ENCODE assay signal across 15 cellular contexts in the genomic region with DNA sequence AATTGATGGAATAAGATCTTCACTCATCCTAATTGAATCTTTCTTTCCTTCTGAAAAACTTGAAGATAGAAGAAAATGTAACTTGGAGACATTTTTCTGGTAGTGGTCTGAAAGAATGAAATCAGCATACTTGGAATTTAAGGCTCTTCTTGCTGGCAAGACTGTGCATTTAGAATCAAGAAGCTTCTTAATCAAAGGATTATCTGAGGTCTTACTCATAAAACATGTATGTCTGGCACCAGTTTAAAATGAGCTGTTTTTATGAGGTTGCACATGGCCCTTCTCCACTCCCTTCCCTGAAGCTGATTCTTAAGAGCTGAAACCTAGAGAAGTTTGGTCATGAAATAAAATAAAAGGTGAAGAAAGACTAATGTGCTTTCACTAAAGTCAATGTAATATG.
A peak's percentile ranks its signal among the peaks of the same experiment; 100 is the strongest.
DNase-seq lines count a peak whose midpoint lies in the region; ATAC-seq and TF ChIP-seq lines count a peak whose summit lies in the region.
"Had no signal": no experiment of that assay in that cellular context is flagged by ENCODE, and none has a peak within 500 bp of the region (broad histone marks: within the 10 kb centered on the region; RNA-seq: fewer than 3 reads in every experiment).

No MANE protein-coding gene starts in this region.

- intact Hi-C loops in natural killer cell (cut with micrococcal nuclease): no loop called here
- intact Hi-C loops in activated naive CD4-positive, alpha-beta T cell treated with anti-CD3 and anti-CD28 coated beads for 36 hours (cut with micrococcal nuclease): no loop called here

- H3K4me1 Mint-ChIP-seq in natural killer cell: peaks cover 0 to 5% of the 10 kb centered on the region in 2 donors
- H3K4me1 Mint-ChIP-seq in activated naive CD4-positive, alpha-beta T cell treated with anti-CD3 and anti-CD28 coated beads for 36 hours (ENCODE audit: low read depth): no peaks in the 10 kb centered on the region
- H3K4me1 Mint-ChIP-seq: activated naive CD4-positive, alpha-beta T cell treated with anti-CD3 and anti-CD28 coated beads, Interleukin-2, amount 10 ng/mL, durations not matched to agents 7 days and 5 days had no signal

- H3K9me3 Mint-ChIP-seq in natural killer cell: no peaks in the 10 kb centered on the region
- H3K9me3 Mint-ChIP-seq in activated naive CD4-positive, alpha-beta T cell treated with anti-CD3 and anti-CD28 coated beads for 36 hours: no peaks in the 10 kb centered on the region
- H3K9me3 Mint-ChIP-seq: activated naive CD4-positive, alpha-beta T cell treated with anti-CD3 and anti-CD28 coated beads, Interleukin-2, amount 10 ng/mL, durations not matched to agents 7 days and 5 days had no signal

- H3K27ac Mint-ChIP-seq in natural killer cell: no peak overlapping the region
- H3K27ac Mint-ChIP-seq in activated naive CD4-positive, alpha-beta T cell treated with anti-CD3 and anti-CD28 coated beads for 36 hours: no peak overlapping the region
- H3K27ac Mint-ChIP-seq: activated naive CD4-positive, alpha-beta T cell treated with anti-CD3 and anti-CD28 coated beads, Interleukin-2, amount 10 ng/mL, durations not matched to agents 7 days and 5 days had no signal

- H3K27ac ChIP-seq in GM23248 (peak overlapping the region; percentile 53), SK-N-MC (peak overlapping the region; percentile 91), fibroblast of lung (ENCODE audit: insufficient read depth, low read length) (no peak overlapping the region)
- H3K27ac ChIP-seq: VCaP had no signal

- H3K9me3 ChIP-seq in GM23248 (ENCODE audit: low read depth): no peaks in the 10 kb centered on the region
- no peaks in the 10 kb centered on the region for H3K9me3 ChIP-seq in SK-N-MC (ENCODE audit: low read depth, low read length)
- H3K9me3 ChIP-seq in fibroblast of lung (ENCODE audit: control insufficient read depth, insufficient read depth, low read depth, low read length): no peaks in the 10 kb centered on the region
- H3K9me3 ChIP-seq in skeletal muscle satellite cell (replicated peaks; ENCODE audit: low read length): no peaks in the 10 kb centered on the region

- H3K9ac ChIP-seq in GM23248 (no peak overlapping the region; the same call in 1 of the 2 replicates), SK-N-MC (ENCODE audit: insufficient read length) (peak overlapping the region; percentile 17), fibroblast of lung (ENCODE audit: insufficient read depth, low read length) (no peak overlapping the region), skeletal muscle satellite cell (ENCODE audit: low read depth, low read length) (peak overlapping the region; percentile 1)

- H3K4me3 ChIP-seq in GM23248 (no peak overlapping the region), SK-N-MC (peak overlapping the region; percentile 48), fibroblast of lung (replicated peaks in 1 of 4; ENCODE audit: control extremely low read depth in 1 of 4, insufficient read depth in 1 of 4, low read depth in 3 of 4, low read length in 4 of 4) (no peak overlapping the region), skeletal muscle satellite cell (ENCODE audit: low read length) (no peak overlapping the region)

- ATAC-seq in natural killer cell: no peak
- no peak for ATAC-seq in GM18502 (IDR thresholded peaks at IDR 0.05; ENCODE audit: poor library complexity, unreplicated experiment)
- ATAC-seq: HCT116 had no signal

- H3K4me3 Mint-ChIP-seq in natural killer cell: no peak overlapping the region
- no peak overlapping the region for H3K4me3 Mint-ChIP-seq in activated naive CD4-positive, alpha-beta T cell treated with anti-CD3 and anti-CD28 coated beads for 36 hours
- H3K4me3 Mint-ChIP-seq: activated naive CD4-positive, alpha-beta T cell treated with anti-CD3 and anti-CD28 coated beads, Interleukin-2, amount 10 ng/mL, durations not matched to agents 7 days and 5 days had no signal

- peaks cover 8% of the 10 kb centered on the region; the same call in 1 of the 2 replicates for H3K36me3 ChIP-seq in GM23248 (ENCODE audit: low read depth)
- peaks cover 7% of the 10 kb centered on the region; the same call in 1 of the 2 replicates for H3K36me3 ChIP-seq in SK-N-MC (ENCODE audit: insufficient read depth, low read length)
- no peaks in the 10 kb centered on the region for H3K36me3 ChIP-seq in fibroblast of lung (ENCODE audit: control insufficient read depth, insufficient read depth, low read length)
- peaks cover 15% of the 10 kb centered on the region for H3K36me3 ChIP-seq in skeletal muscle satellite cell (ENCODE audit: insufficient read depth, low read length)

- DNase-seq in GM23248 (peak; percentile 85), SK-N-MC (ENCODE audit: low read depth, low spot score) (no peak), fibroblast of lung (ENCODE audit: low read depth in 2 of 2) (peak; percentile 40 to 93), NCI-H187 (lab: John Stamatoyannopoulos, UW) (no peak), natural killer cell (no peak)
- no peak for DNase-seq in activated naive CD4-positive, alpha-beta T cell treated with anti-CD3 and anti-CD28 coated beads for 36 hours
- DNase-seq: activated naive CD4-positive, alpha-beta T cell treated with anti-CD3 and anti-CD28 coated beads, Interleukin-2, amount 10 ng/mL, durations not matched to agents 7 days and 5 days; cerebellar nuclear complex; NCI-H1048; occipital lobe; substantia nigra had no signal

- H3K27me3 ChIP-seq in GM23248 (replicated peaks; ENCODE audit: insufficient read depth) (no peaks in the 10 kb centered on the region), fibroblast of lung (ENCODE audit: control insufficient read depth, insufficient read depth, low read length) (no peaks in the 10 kb centered on the region), skeletal muscle satellite cell (ENCODE audit: control insufficient read depth, insufficient read depth, low read length) (no peaks in the 10 kb centered on the region)

- CTCF ChIA-PET in activated naive CD4-positive, alpha-beta T cell treated with anti-CD3 and anti-CD28 coated beads for 36 hours (lab: Charles Lee): no interaction called here

- H3K9me2 ChIP-seq in GM23248 (ENCODE audit: insufficient read depth): no peaks in the 10 kb centered on the region

- peaks cover 90% of the 10 kb centered on the region for H3K79me2 ChIP-seq in GM23248 (ENCODE audit: insufficient read depth)
- peaks cover 11% of the 10 kb centered on the region for H3K79me2 ChIP-seq in fibroblast of lung (ENCODE audit: control insufficient read depth, insufficient read depth, low read length)

- H3K4me2 ChIP-seq in GM23248 (ENCODE audit: unreplicated experiment) (peak overlapping the region; percentile 62), fibroblast of lung (ENCODE audit: extremely low read depth, insufficient read depth, low read length) (peak overlapping the region; percentile 32), skeletal muscle satellite cell (ENCODE audit: low read length) (peak overlapping the region; percentile 24)

- H4K20me1 ChIP-seq in GM23248 (ENCODE audit: insufficient read depth) (no peaks in the 10 kb centered on the region; the same call in 1 of the 2 replicates), fibroblast of lung (ENCODE audit: control insufficient read depth, extremely low read depth, insufficient read depth, low read length) (no peaks in the 10 kb centered on the region)

- no peaks in the 10 kb centered on the region for H3K27me3 Mint-ChIP-seq in natural killer cell (ENCODE audit: low read depth in 2 of 2)
- no peaks in the 10 kb centered on the region for H3K27me3 Mint-ChIP-seq in activated naive CD4-positive, alpha-beta T cell treated with anti-CD3 and anti-CD28 coated beads for 36 hours (ENCODE audit: low read depth)
- H3K27me3 Mint-ChIP-seq: activated naive CD4-positive, alpha-beta T cell treated with anti-CD3 and anti-CD28 coated beads, Interleukin-2, amount 10 ng/mL, durations not matched to agents 7 days and 5 days had no signal

- no peaks in the 10 kb centered on the region for H3K36me3 Mint-ChIP-seq in natural killer cell
- H3K36me3 Mint-ChIP-seq in activated naive CD4-positive, alpha-beta T cell treated with anti-CD3 and anti-CD28 coated beads for 36 hours (ENCODE audit: low read depth): no peaks in the 10 kb centered on the region
- H3K36me3 Mint-ChIP-seq: activated naive CD4-positive, alpha-beta T cell treated with anti-CD3 and anti-CD28 coated beads, Interleukin-2, amount 10 ng/mL, durations not matched to agents 7 days and 5 days had no signal

- no peak for TF ChIP-seq CTCF in fibroblast of lung (conservative IDR thresholded peaks at IDR 0.05 in 1 of 2, IDR thresholded peaks at IDR 0.05 in 1 of 2; ENCODE audit: low read depth in 1 of 2, low read length in 2 of 2)
- TF ChIP-seq CTCF in natural killer cell (IDR thresholded peaks at IDR 0.05): no peak

- peaks cover 34% of the 10 kb centered on the region for H3F3A ChIP-seq in GM23248 (ENCODE audit: insufficient read depth)

- H2AFZ ChIP-seq in GM23248: no peak overlapping the region
- no peak overlapping the region for H2AFZ ChIP-seq in fibroblast of lung (ENCODE audit: low read length)

- H3K4me1 ChIP-seq in GM23248 (ENCODE audit: insufficient read depth): peaks cover 24% of the 10 kb centered on the region
- peaks cover 5% of the 10 kb centered on the region for H3K4me1 ChIP-seq in fibroblast of lung (ENCODE audit: control insufficient read depth, extremely low read depth, insufficient read depth, low read length)
- H3K4me1 ChIP-seq in skeletal muscle satellite cell (ENCODE audit: control insufficient read depth, insufficient read depth, low read length): peaks cover 20% of the 10 kb centered on the region

- in situ Hi-C loops in GM23248 (cut with MboI): no loop called here

Comparison
In these comparisons a context has a peak if more than half of its experiments do, and no peak if none do; other contexts are left out.
1. DNase-seq: peak in GM23248 (single experiment) and fibroblast of lung (2 of 2); none in SK-N-MC (single experiment), NCI-H187 (0 of 2), natural killer cell (single experiment) and activated naive CD4-positive, alpha-beta T cell treated with anti-CD3 and anti-CD28 coated beads for 36 hours (single experiment).
2. H3K9ac ChIP-seq: peak in SK-N-MC (single experiment) and skeletal muscle satellite cell (single experiment); none in GM23248 (single experiment) and fibroblast of lung (single experiment).
3. Peak in every context shown above with its lines, with median percentiles within 50 percentile points of each other: H3K4me2 ChIP-seq.